Comparison of ENCODE assay signal across 8 cellular contexts in the genomic region with DNA sequence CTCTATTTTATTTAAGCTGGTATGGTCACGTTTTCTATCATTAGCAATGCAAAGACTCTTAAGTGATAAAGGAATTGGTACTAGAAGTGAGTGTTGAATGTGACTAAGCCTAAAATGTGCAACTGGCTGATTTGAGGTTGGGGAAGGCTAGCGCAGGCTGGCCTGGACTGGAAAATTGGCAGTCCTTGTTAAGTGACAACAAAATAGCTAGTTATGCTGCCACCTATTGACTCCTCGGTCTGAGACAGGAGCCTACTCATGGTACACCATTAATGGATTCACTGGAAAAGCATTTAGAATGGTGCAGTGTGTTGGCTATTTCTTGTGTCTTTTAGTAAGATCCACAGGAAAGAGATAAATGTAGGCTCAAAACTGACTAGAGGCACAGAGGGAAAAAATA. TPM values are rescaled to one million over a fixed set of nuclear protein-coding genes. Genes with fewer than 3 reads are reported as not detected.
DNase-seq lines count a peak whose midpoint lies in the region; ATAC-seq, FAIRE-seq and TF ChIP-seq lines count a peak whose summit lies in the region.

No MANE protein-coding gene starts in this region.

- CTCF ChIA-PET in CD8-positive, alpha-beta T cell (lab: Charles Lee), result interaction anchor here (0.8 to 22.2 kb wide), 21 partner anchors 9 to 140 kb away, joined by 3 to 289 read pairs (median 4); no protein-coding TSS in a partner anchor
- CTCF ChIA-PET in activated CD4-positive, alpha-beta T cell treated with anti-CD3 and anti-CD28 coated beads for 36 hours (lab: Charles Lee), result interaction anchor here (0.6 to 5.3 kb wide), 26 partner anchors 10 to 191 kb away, joined by 3 to 41 read pairs (median 5); no protein-coding TSS in a partner anchor

- FAIRE-seq in GM19239 (lab: Jason Lieb, UNC), result peak; percentile 94

- peaks cover 76% of the 10 kb centered on the region for H3K4me1 ChIP-seq in CD8-positive, alpha-beta T cell (ENCODE audit: insufficient read depth, low read length)
- H3K4me1 ChIP-seq in effector memory CD4-positive, alpha-beta T cell (ENCODE audit: control insufficient read depth, insufficient read depth, low read length, poor library complexity, severe bottlenecking), result peaks cover 60% of the 10 kb centered on the region
- H3K4me1 ChIP-seq in vagina, result peaks cover 65% of the 10 kb centered on the region

- H3K27me3 ChIP-seq in CD8-positive, alpha-beta T cell (ENCODE audit: insufficient read depth, low read length), result no peaks in the 10 kb centered on the region
- H3K27me3 ChIP-seq in effector memory CD4-positive, alpha-beta T cell (replicated peaks; ENCODE audit: control insufficient read depth, insufficient read depth, low read length, poor library complexity, severe bottlenecking), result no peaks in the 10 kb centered on the region
- no peaks in the 10 kb centered on the region for H3K27me3 ChIP-seq in vagina

- H3K9me3 ChIP-seq in CD8-positive, alpha-beta T cell (ENCODE audit: low read length), result no peaks in the 10 kb centered on the region
- no peaks in the 10 kb centered on the region for H3K9me3 ChIP-seq in effector memory CD4-positive, alpha-beta T cell (ENCODE audit: control insufficient read depth, low read length)
- no peaks in the 10 kb centered on the region for H3K9me3 ChIP-seq in vagina

- H3K27me3 Mint-ChIP-seq in CD8-positive, alpha-beta T cell (ENCODE audit: low read depth), result no peaks in the 10 kb centered on the region
- no peaks in the 10 kb centered on the region for H3K27me3 Mint-ChIP-seq in activated CD4-positive, alpha-beta T cell treated with anti-CD3 and anti-CD28 coated beads for 36 hours

- no peak overlapping the region for H3K4me3 ChIP-seq in CD8-positive, alpha-beta T cell (ENCODE audit: low read depth, low read length)
- no peak overlapping the region for H3K4me3 ChIP-seq in NB4 (ENCODE audit: low read depth, low read length)
- no peak overlapping the region for H3K4me3 ChIP-seq in effector memory CD4-positive, alpha-beta T cell (ENCODE audit: insufficient read depth, low read depth, low read length, poor library complexity, severe bottlenecking)
- no peak overlapping the region for H3K4me3 ChIP-seq in vagina

- no peak overlapping the region for H3K27ac ChIP-seq in CD8-positive, alpha-beta T cell (ENCODE audit: low read depth, low read length)
- H3K27ac ChIP-seq in effector memory CD4-positive, alpha-beta T cell (ENCODE audit: insufficient read depth, low read length, poor library complexity, severe bottlenecking), result peak overlapping the region; percentile 0
- H3K27ac ChIP-seq in vagina, result no peak overlapping the region

- peaks cover 86% of the 10 kb centered on the region for H3K4me1 Mint-ChIP-seq in CD8-positive, alpha-beta T cell (ENCODE audit: low read depth)
- peaks cover 91% of the 10 kb centered on the region for H3K4me1 Mint-ChIP-seq in activated CD4-positive, alpha-beta T cell treated with anti-CD3 and anti-CD28 coated beads for 36 hours

- peak; percentile 65 for TF ChIP-seq CTCF in CD8-positive, alpha-beta T cell (IDR thresholded peaks at IDR 0.05)
- TF ChIP-seq CTCF in NB4 (IDR thresholded peaks at IDR 0.05; ENCODE audit: low read depth, low read length) (peak; percentile 61), vagina (IDR thresholded peaks at IDR 0.05) (peak in 2 of 3 experiments; percentile 21 to 25)

- TF ChIP-seq POLR2A in NB4 (IDR thresholded peaks at IDR 0.05; ENCODE audit: extremely low read depth, insufficient read length) (no peak), vagina (IDR thresholded peaks at IDR 0.05) (no peak)

- H3K9me3 Mint-ChIP-seq in CD8-positive, alpha-beta T cell, result no peaks in the 10 kb centered on the region
- peaks cover 5% of the 10 kb centered on the region for H3K9me3 Mint-ChIP-seq in activated CD4-positive, alpha-beta T cell treated with anti-CD3 and anti-CD28 coated beads for 36 hours (ENCODE audit: low read depth)

- peak overlapping the region; percentile 85 for H3K27ac Mint-ChIP-seq in CD8-positive, alpha-beta T cell
- H3K27ac Mint-ChIP-seq in activated CD4-positive, alpha-beta T cell treated with anti-CD3 and anti-CD28 coated beads for 36 hours, result peak overlapping the region; percentile 84

- intact Hi-C loops in CD8-positive, alpha-beta T cell (cut with DNase I, micrococcal nuclease), result loop anchor here (1.0 to 5.0 kb wide), 5 partner anchors 10 to 141 kb away; no protein-coding TSS in a partner anchor
- intact Hi-C loops in activated CD4-positive, alpha-beta T cell treated with anti-CD3 and anti-CD28 coated beads for 36 hours (cut with DNase I, micrococcal nuclease), result loop anchor here (1.0 to 5.0 kb wide), 4 partner anchors 25 to 149 kb away; no protein-coding TSS in a partner anchor
- intact Hi-C loops in vagina (cut with DNase I), result no loop called here

- ATAC-seq in CD8-positive, alpha-beta T cell, result peak; percentile 67
- ATAC-seq in activated CD4-positive, alpha-beta T cell treated with anti-CD3 and anti-CD28 coated beads for 36 hours, result peak; percentile 63
- ATAC-seq in HG02981 (IDR thresholded peaks at IDR 0.05; ENCODE audit: unreplicated experiment), result no peak

- POLR2A ChIA-PET in CD8-positive, alpha-beta T cell (lab: Charles Lee), result interaction anchor here (0.6 to 3.2 kb wide), 6 partner anchors 8 to 27 kb away, joined by 3 to 18 read pairs (median 3); no protein-coding TSS in a partner anchor
- POLR2A ChIA-PET in activated CD4-positive, alpha-beta T cell treated with anti-CD3 and anti-CD28 coated beads for 36 hours (lab: Charles Lee), result interaction anchor here (0.7 to 1.0 kb wide), 2 partner anchors 9 to 53 kb away, joined by 3 to 5 read pairs; no protein-coding TSS in a partner anchor

- no peaks in the 10 kb centered on the region for H3K36me3 ChIP-seq in CD8-positive, alpha-beta T cell (ENCODE audit: insufficient read depth, low read length)
- no peaks in the 10 kb centered on the region for H3K36me3 ChIP-seq in effector memory CD4-positive, alpha-beta T cell (ENCODE audit: control insufficient read depth, insufficient read depth, low read length)
- H3K36me3 ChIP-seq in vagina, result no peaks in the 10 kb centered on the region

- H3K36me3 Mint-ChIP-seq in CD8-positive, alpha-beta T cell, result peaks cover 29% of the 10 kb centered on the region
- peaks cover 32% of the 10 kb centered on the region for H3K36me3 Mint-ChIP-seq in activated CD4-positive, alpha-beta T cell treated with anti-CD3 and anti-CD28 coated beads for 36 hours (ENCODE audit: low read depth)

- no peak overlapping the region for H3K4me3 Mint-ChIP-seq in CD8-positive, alpha-beta T cell
- H3K4me3 Mint-ChIP-seq in activated CD4-positive, alpha-beta T cell treated with anti-CD3 and anti-CD28 coated beads for 36 hours, result no peak overlapping the region

- peak in 4 of 7 experiments; percentile 31 to 65 (median 56) for DNase-seq in CD8-positive, alpha-beta T cell
- DNase-seq in GM19239 (ENCODE audit: insufficient read length, low spot score) (no peak), NB4 (ENCODE audit: low read depth) (peak; percentile 79), mucosa of gallbladder (ENCODE audit: low spot score) (peak; percentile 65), vagina (ENCODE audit: extremely low spot score in 2 of 2) (no peak)
- peak; percentile 78 for DNase-seq in activated CD4-positive, alpha-beta T cell treated with anti-CD3 and anti-CD28 coated beads for 36 hours
- DNase-seq in effector memory CD4-positive, alpha-beta T cell, result peak; percentile 16 to 36 (median 31)

RNA-seq across cellular contexts. Expression of gene WIPF1, which starts 5.7 kb away (rescaled TPM):
- 100 to 1,000 TPM; 275 to 282 TPM for total RNA-seq in CD8-positive, alpha-beta T cell
- 100 to 1,000 TPM; 161 to 188 TPM for total RNA-seq in activated CD4-positive, alpha-beta T cell treated with anti-CD3 and anti-CD28 coated beads for 36 hours
- total RNA-seq in mucosa of gallbladder (64.9 TPM), vagina (20.4 TPM)

Comparison
In these comparisons a context has a peak if more than half of its experiments do, and no peak if none do; other contexts are left out.
1. DNase-seq: peak in CD8-positive, alpha-beta T cell (4 of 7), NB4 (single experiment), activated CD4-positive, alpha-beta T cell treated with anti-CD3 and anti-CD28 coated beads for 36 hours (single experiment), effector memory CD4-positive, alpha-beta T cell (3 of 3) and mucosa of gallbladder (single experiment); none in GM19239 (single experiment) and vagina (0 of 2).
2. Peak in every context shown above with its lines, with median percentiles within 50 percentile points of each other: CTCF ChIP-seq.